Comparison of ENCODE assay signal across 21 cellular contexts in genomic region chr10:828191-828590, GRCh38.
DNase-seq lines count a peak whose midpoint lies in the region; ATAC-seq, FAIRE-seq and TF ChIP-seq lines count a peak whose summit lies in the region.
"Had no signal": no experiment of that assay in that cellular context is flagged by ENCODE, and none has a peak within 500 bp of the region (broad histone marks: within the 10 kb centered on the region; RNA-seq: fewer than 3 reads in every experiment).

No MANE protein-coding gene starts in this region.

- no peak for ATAC-seq in activated naive CD8-positive, alpha-beta T cell treated with anti-CD3 and anti-CD28 coated beads, Interleukin-2, amount 10 ng/mL, durations not matched to agents 7 days and 5 days (ENCODE audit: low read depth)
- no peak for ATAC-seq in activated naive CD8-positive, alpha-beta T cell treated with anti-CD3 and anti-CD28 coated beads, Interleukin-2, amount 50 U/mL, for 24 hours
- ATAC-seq in HG03095 (IDR thresholded peaks at IDR 0.05; ENCODE audit: unreplicated experiment): no peak
- ATAC-seq: Panc1 had no signal

- H3K4me3 ChIP-seq in bronchial epithelial cell (ENCODE audit: low read depth, low read length): no peak overlapping the region
- H3K4me3 ChIP-seq: BLaER1, MG63 had no signal

- peaks cover 29% of the 10 kb centered on the region for H3K36me3 ChIP-seq in bronchial epithelial cell (ENCODE audit: control insufficient read depth, insufficient read depth, low read length)

- no peak for DNase-seq in activated naive CD8-positive, alpha-beta T cell treated with anti-CD3 and anti-CD28 coated beads, Interleukin-2, amount 10 ng/mL, durations not matched to agents 7 days and 5 days
- no peak for DNase-seq in activated naive CD8-positive, alpha-beta T cell treated with anti-CD3 and anti-CD28 coated beads, Interleukin-2, amount 50 U/mL, for 24 hours
- DNase-seq in bronchial epithelial cell (ENCODE audit: low read depth): no peak
- DNase-seq in osteocyte (ENCODE audit: extremely low spot score, unreplicated experiment): peak; percentile 25
- DNase-seq in SHP77 treated with DMSO at 0.1 percent for 48 hours (lab: John Stamatoyannopoulos, UW): no peak
- DNase-seq in NCI-H524 treated with DMSO at 0.1 percent for 48 hours (lab: John Stamatoyannopoulos, UW): no peak
- DNase-seq: CD4-positive, alpha-beta T cell; COR-L47; DMS 273 treated with DMSO at 0.1 percent for 48 hours; DMS79 treated with DMSO at 0.1 percent for 48 hours; H9; HFFc6; Kasumi-1; MG63; NCI-H1417; NCI-H1694 treated with DMSO at 0.1 percent for 48 hours; NCI-H510A; NCI-H82 had no signal

- H3K36me3 Mint-ChIP-seq in activated naive CD8-positive, alpha-beta T cell treated with anti-CD3 and anti-CD28 coated beads, Interleukin-2, amount 10 ng/mL, durations not matched to agents 7 days and 5 days: peaks cover 40% of the 10 kb centered on the region
- peaks cover 60% of the 10 kb centered on the region for H3K36me3 Mint-ChIP-seq in activated naive CD8-positive, alpha-beta T cell treated with anti-CD3 and anti-CD28 coated beads, Interleukin-2, amount 50 U/mL, for 24 hours (ENCODE audit: low read depth)
- H3K36me3 Mint-ChIP-seq in osteocyte (ENCODE audit: unreplicated experiment): peaks cover 57% of the 10 kb centered on the region

- peak overlapping the region; percentile 31 for H3K27ac Mint-ChIP-seq in activated naive CD8-positive, alpha-beta T cell treated with anti-CD3 and anti-CD28 coated beads, Interleukin-2, amount 10 ng/mL, durations not matched to agents 7 days and 5 days
- no peak overlapping the region for H3K27ac Mint-ChIP-seq in activated naive CD8-positive, alpha-beta T cell treated with anti-CD3 and anti-CD28 coated beads, Interleukin-2, amount 50 U/mL, for 24 hours
- H3K27ac Mint-ChIP-seq in osteocyte (ENCODE audit: unreplicated experiment): no peak overlapping the region
- H3K27ac Mint-ChIP-seq: CD4-positive, alpha-beta T cell; H9; HFFc6 had no signal

- POLR2A ChIA-PET in activated naive CD8-positive, alpha-beta T cell treated with anti-CD3 and anti-CD28 coated beads, Interleukin-2, amount 10 ng/mL, durations not matched to agents 7 days and 5 days (lab: Charles Lee): no interaction called here

- no peaks in the 10 kb centered on the region for H3K27me3 ChIP-seq in bronchial epithelial cell (ENCODE audit: control insufficient read depth, insufficient read depth, low read length)
- H3K27me3 ChIP-seq: BLaER1, MG63 had no signal

- peak; percentile 72 for FAIRE-seq in bronchial epithelial cell (lab: Jason Lieb, UNC)

- no peaks in the 10 kb centered on the region for H3K9me3 Mint-ChIP-seq in activated naive CD8-positive, alpha-beta T cell treated with anti-CD3 and anti-CD28 coated beads, Interleukin-2, amount 10 ng/mL, durations not matched to agents 7 days and 5 days
- no peaks in the 10 kb centered on the region for H3K9me3 Mint-ChIP-seq in activated naive CD8-positive, alpha-beta T cell treated with anti-CD3 and anti-CD28 coated beads, Interleukin-2, amount 50 U/mL, for 24 hours
- peaks cover 3% of the 10 kb centered on the region for H3K9me3 Mint-ChIP-seq in osteocyte (ENCODE audit: unreplicated experiment)
- H3K9me3 Mint-ChIP-seq: CD4-positive, alpha-beta T cell; H9; HFFc6 had no signal

- no peak overlapping the region for H3K4me3 Mint-ChIP-seq in activated naive CD8-positive, alpha-beta T cell treated with anti-CD3 and anti-CD28 coated beads, Interleukin-2, amount 10 ng/mL, durations not matched to agents 7 days and 5 days
- H3K4me3 Mint-ChIP-seq in activated naive CD8-positive, alpha-beta T cell treated with anti-CD3 and anti-CD28 coated beads, Interleukin-2, amount 50 U/mL, for 24 hours: no peak overlapping the region
- no peak overlapping the region for H3K4me3 Mint-ChIP-seq in osteocyte (ENCODE audit: unreplicated experiment)
- H3K4me3 Mint-ChIP-seq: CD4-positive, alpha-beta T cell; H9; HFFc6 had no signal

- TF ChIP-seq CTCF in bronchial epithelial cell (IDR thresholded peaks at IDR 0.05; ENCODE audit: insufficient read depth, low read length, severe bottlenecking) (no peak), osteocyte (IDR thresholded peaks at IDR 0.05) (no peak)

- H3K27me3 Mint-ChIP-seq in activated naive CD8-positive, alpha-beta T cell treated with anti-CD3 and anti-CD28 coated beads, Interleukin-2, amount 10 ng/mL, durations not matched to agents 7 days and 5 days: no peaks in the 10 kb centered on the region
- no peaks in the 10 kb centered on the region for H3K27me3 Mint-ChIP-seq in activated naive CD8-positive, alpha-beta T cell treated with anti-CD3 and anti-CD28 coated beads, Interleukin-2, amount 50 U/mL, for 24 hours
- no peaks in the 10 kb centered on the region for H3K27me3 Mint-ChIP-seq in osteocyte (ENCODE audit: unreplicated experiment)
- H3K27me3 Mint-ChIP-seq: CD4-positive, alpha-beta T cell had no signal

- peaks cover 9% of the 10 kb centered on the region for H3K4me1 Mint-ChIP-seq in activated naive CD8-positive, alpha-beta T cell treated with anti-CD3 and anti-CD28 coated beads, Interleukin-2, amount 10 ng/mL, durations not matched to agents 7 days and 5 days
- peaks cover 8% of the 10 kb centered on the region for H3K4me1 Mint-ChIP-seq in activated naive CD8-positive, alpha-beta T cell treated with anti-CD3 and anti-CD28 coated beads, Interleukin-2, amount 50 U/mL, for 24 hours
- H3K4me1 Mint-ChIP-seq in osteocyte (ENCODE audit: unreplicated experiment): no peaks in the 10 kb centered on the region
